In the genomic region with DNA sequence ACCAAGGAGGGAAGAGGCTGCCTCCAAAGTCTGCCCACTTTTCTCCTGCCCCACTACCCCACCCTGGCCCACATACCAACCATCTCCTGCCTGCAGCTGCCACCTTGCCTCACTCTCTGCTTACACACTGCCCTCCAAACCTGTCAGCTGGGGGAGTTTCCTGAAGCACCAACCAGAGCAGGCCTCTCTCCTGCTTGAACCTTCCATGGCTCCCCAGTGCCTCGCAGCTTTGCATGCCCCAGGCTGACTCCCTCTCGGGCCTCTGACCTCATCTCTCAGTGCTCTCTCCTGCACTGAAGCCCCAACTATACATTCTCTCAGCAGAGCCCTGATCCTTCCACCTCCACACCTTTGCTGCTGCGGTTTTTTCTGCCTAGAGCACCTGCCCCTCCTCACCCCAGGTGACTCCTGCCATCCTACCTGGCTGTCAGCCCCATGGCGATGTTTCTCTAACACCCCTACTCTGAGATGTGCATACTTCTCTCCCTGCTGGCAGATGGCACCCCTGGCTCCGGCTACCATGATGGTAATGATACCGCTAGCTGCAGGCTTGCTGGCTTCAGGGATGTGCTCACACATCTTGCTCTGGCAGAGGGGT, we compare ENCODE assay signal across 1 cellular context.
A peak's percentile ranks its signal among the peaks of the same experiment; 100 is the strongest.
TF ChIP-seq lines count a peak whose summit lies in the region.

No MANE protein-coding gene starts in this region.

TF ChIP-seq in HEK293, 187 proteins besides CTCF, POLR2A, EP300 and RAD21:
- TF ChIP-seq EGR2 (tag by site-specific recombination; IDR thresholded peaks at IDR 0.05; ENCODE audit: low read depth) (peak; percentile 30; the same call in 1 of the 2 replicates), ZNF266 (tag by site-specific recombination; IDR thresholded peaks at IDR 0.05; ENCODE audit: low read depth) (no peak), ZNF16 (tag by site-specific recombination; IDR thresholded peaks at IDR 0.05; ENCODE audit: low read depth) (peak; percentile 96)
- TF ChIP-seq, protein P1, sequence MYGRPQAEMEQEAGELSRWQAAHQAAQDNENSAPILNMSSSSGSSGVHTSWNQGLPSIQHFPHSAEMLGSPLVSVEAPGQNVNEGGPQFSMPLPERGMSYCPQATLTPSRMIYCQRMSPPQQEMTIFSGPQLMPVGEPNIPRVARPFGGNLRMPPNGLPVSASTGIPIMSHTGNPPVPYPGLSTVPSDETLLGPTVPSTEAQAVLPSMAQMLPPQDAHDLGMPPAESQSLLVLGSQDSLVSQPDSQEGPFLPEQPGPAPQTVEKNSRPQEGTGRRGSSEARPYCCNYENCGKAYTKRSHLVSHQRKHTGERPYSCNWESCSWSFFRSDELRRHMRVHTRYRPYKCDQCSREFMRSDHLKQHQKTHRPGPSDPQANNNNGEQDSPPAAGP (tag by site-specific recombination; IDR thresholded peaks at IDR 0.05): 0 out of 2 replicates have a peak, but pooled peaks have one; percentile 41
